15 cellular contexts compared by ENCODE assay signal in genomic region chr22:31244943-31245451, GRCh38. TPM values are rescaled to one million over a fixed set of nuclear protein-coding genes. Genes with fewer than 3 reads are reported as not detected.
DNase-seq lines count a peak whose midpoint lies in the region; ATAC-seq and TF ChIP-seq lines count a peak whose summit lies in the region.
"Had no signal": no experiment of that assay in that cellular context is flagged by ENCODE, and none has a peak within 500 bp of the region (broad histone marks: within the 10 kb centered on the region; RNA-seq: fewer than 3 reads in every experiment).

No MANE protein-coding gene starts in this region.

- intact Hi-C loops in PC-9 (cut with micrococcal nuclease; ENCODE audit: unreplicated experiment) (no loop called here), psoas muscle (cut with DNase I) (no loop called here)

- H3F3A ChIP-seq in GM23248 (ENCODE audit: insufficient read depth) = peaks cover 39% of the 10 kb centered on the region
- peaks cover 42% of the 10 kb centered on the region for H3F3A ChIP-seq in PC-9 (ENCODE audit: insufficient read depth, low read depth)

- H2AFZ ChIP-seq in GM23248 (0 out of 2 replicates have a peak overlapping the region, but pooled peaks have one; percentile 12), PC-9 (no peak overlapping the region)

- H3K36me3 ChIP-seq in GM23248 (ENCODE audit: low read depth) (no peaks in the 10 kb centered on the region), PC-9 (ENCODE audit: low read depth) (no peaks in the 10 kb centered on the region), psoas muscle (ENCODE audit: insufficient read depth in 1 of 2, low read depth in 1 of 2) (peaks cover 0 to 4% of the 10 kb centered on the region in 2 donors)
- H3K36me3 ChIP-seq: thyroid gland had no signal

- no peak for DNase-seq in GM23248
- no peak for DNase-seq in PC-9
- no peak for DNase-seq in epithelial cell of prostate (ENCODE audit: low read depth, low spot score)
- no peak for DNase-seq in psoas muscle
- DNase-seq in coronary artery (ENCODE audit: low spot score) = no peak
- DNase-seq in central memory CD4-positive, alpha-beta T cell = no peak
- DNase-seq in stimulated activated CD8-positive, alpha-beta memory T cell treated with anti-CD3 and anti-CD28 coated beads, Interleukin-4, amount 100 ng/mL, for 48 hours = no peak
- DNase-seq: activated gamma-delta T cell treated with Interleukin-2 at 50 U/mL for 16 hours; effector CD4-positive, alpha-beta T cell; MM.1S; NCI-H2029; NCI-H510A treated with DMSO at 0.1 percent for 48 hours; thyroid gland had no signal

- no peak overlapping the region for H3K4me3 ChIP-seq in GM23248
- H3K4me3 ChIP-seq in PC-9 = no peak overlapping the region
- no peak overlapping the region for H3K4me3 ChIP-seq in psoas muscle
- no peak overlapping the region for H3K4me3 ChIP-seq in coronary artery
- H3K4me3 ChIP-seq: SK-N-MC, thyroid gland had no signal

- no peaks in the 10 kb centered on the region for H4K20me1 ChIP-seq in GM23248 (ENCODE audit: insufficient read depth)
- no peaks in the 10 kb centered on the region for H4K20me1 ChIP-seq in PC-9 (ENCODE audit: insufficient read depth)

- H3K9me3 ChIP-seq in GM23248 (ENCODE audit: low read depth) (no peaks in the 10 kb centered on the region), PC-9 (ENCODE audit: insufficient read depth, low read depth) (no peaks in the 10 kb centered on the region), psoas muscle (no peaks in the 10 kb centered on the region)
- H3K9me3 ChIP-seq: thyroid gland had no signal

- H3K27ac ChIP-seq in GM23248 = peak overlapping the region; percentile 97
- no peak overlapping the region for H3K27ac ChIP-seq in PC-9
- H3K27ac ChIP-seq in epithelial cell of prostate = peak overlapping the region; percentile 91
- H3K27ac ChIP-seq in psoas muscle = peak overlapping the region; percentile 75
- H3K27ac ChIP-seq in coronary artery = peak overlapping the region in 1 of 2 donors; percentile 69

- TF ChIP-seq CTCF in PC-9 (conservative IDR thresholded peaks at IDR 0.05) (no peak), psoas muscle (IDR thresholded peaks at IDR 0.05) (no peak), coronary artery (IDR thresholded peaks at IDR 0.05) (no peak)

- H3K79me2 ChIP-seq in GM23248 (ENCODE audit: insufficient read depth) (peaks cover 18% of the 10 kb centered on the region), PC-9 (ENCODE audit: low read depth) (no peaks in the 10 kb centered on the region)

- BruUV-seq in PC-9 (replicated peaks; lab: Mats Ljungman, UMichigan) = no TSS peak

- no peaks in the 10 kb centered on the region for H3K27me3 ChIP-seq in GM23248 (replicated peaks; ENCODE audit: insufficient read depth)
- no peaks in the 10 kb centered on the region for H3K27me3 ChIP-seq in PC-9 (ENCODE audit: insufficient read depth, low read depth)
- H3K27me3 ChIP-seq in psoas muscle (ENCODE audit: insufficient read depth in 3 of 3, low read length in 2 of 3) = no peaks in the 10 kb centered on the region
- H3K27me3 ChIP-seq: thyroid gland had no signal

- POLR2A ChIA-PET in PC-9 (lab: Charles Lee; ENCODE audit: unreplicated experiment) = interaction anchor here (0.6 to 0.7 kb wide), 2 partner anchors 24 to 253 kb away, joined by 3 to 6 read pairs; no protein-coding TSS in a partner anchor

- ATAC-seq in psoas muscle (no peak), HG03025 (IDR thresholded peaks at IDR 0.05; ENCODE audit: low FRiP score, unreplicated experiment) (no peak)

- H3K9ac ChIP-seq in GM23248 = peak overlapping the region; percentile 76

- H3K4me2 ChIP-seq in GM23248 (ENCODE audit: unreplicated experiment) = peak overlapping the region; percentile 62
- H3K4me2 ChIP-seq in PC-9 = peak overlapping the region; percentile 78

- CTCF ChIA-PET in PC-9 (lab: Charles Lee) = interaction anchor here (0.5 to 0.9 kb wide), 2 partner anchors 9 to 81 kb away, joined by 3 to 4 read pairs; no protein-coding TSS in a partner anchor

- in situ Hi-C loops in GM23248 (cut with MboI) = no loop called here

- 83 to 100% methylated on average over 6 to 7 of the region's 7 CpGs for WGBS in GM23248 (ENCODE audit: low coverage in 1 of 2, low lambda C conversion rate in 2 of 2, missing lambda C conversion rate in 2 of 2), 2 experiments
- 83 to 90% (median 86%) methylated on average over 7 of the region's 7 CpGs for WGBS in psoas muscle, 3 donors

- peaks cover 44% of the 10 kb centered on the region for H3K4me1 ChIP-seq in GM23248 (ENCODE audit: insufficient read depth)
- H3K4me1 ChIP-seq in PC-9 (replicated peaks; ENCODE audit: insufficient read depth) = peaks cover 56% of the 10 kb centered on the region
- H3K4me1 ChIP-seq in psoas muscle = peaks cover 46% of the 10 kb centered on the region

- no peaks in the 10 kb centered on the region for H3K9me2 ChIP-seq in GM23248 (ENCODE audit: insufficient read depth)
- no peaks in the 10 kb centered on the region for H3K9me2 ChIP-seq in PC-9 (ENCODE audit: insufficient read depth)

RNA-seq across cellular contexts. Expression of gene LIMK2, which starts 32.9 kb away (rescaled TPM):
- 19.3 and 19.5 TPM in 2 replicates for total RNA-seq in GM23248 (2014; rRNA removed; shearing (Covaris generic))
- polyA plus RNA-seq in GM23248 (2016; fragmentation: Nextera tagmentation; extraction: Ambion mirVana) = 10.7 and 11.1 TPM in 2 replicates
- total RNA-seq in PC-9 (2021) = 32.8 and 42.5 TPM in 2 replicates
- 10 to 100 TPM; 12.5 to 73.5 (median 41.1) TPM for total RNA-seq in psoas muscle
- 1 to 10 TPM; 4.0 to 4.8 (median 4.5) TPM for polyA plus RNA-seq in psoas muscle

RNA-seq across cellular contexts. Expression of gene PIK3IP1, which starts 47.3 kb away (rescaled TPM):
- total RNA-seq in GM23248 (2014; rRNA removed; shearing (Covaris generic)) = 8.3 and 16.1 TPM in 2 replicates
- polyA plus RNA-seq in GM23248 (2016; fragmentation: Nextera tagmentation; extraction: Ambion mirVana) = 10.0 and 11.1 TPM in 2 replicates
- 15.7 and 17.4 TPM in 2 replicates for total RNA-seq in PC-9 (2021)
- total RNA-seq in psoas muscle = 10 to 100 TPM in 1 of 4 donors, 1 to 10 TPM in 3; 3.4 to 11.6 (median 6.3) TPM
- polyA plus RNA-seq in psoas muscle = 10 to 100 TPM in 1 of 3 donors, 1 to 10 TPM in 2; 2.0 to 10.8 (median 8.4) TPM
